In genomic region chr12:54358945-54359761, GRCh38 we compare ENCODE assay signal across 8 cellular contexts. TPM values are rescaled to one million over a fixed set of nuclear protein-coding genes. Genes with fewer than 3 reads are reported as not detected.
DNase-seq lines count a peak whose midpoint lies in the region; ATAC-seq and TF ChIP-seq lines count a peak whose summit lies in the region.

No MANE protein-coding gene starts in this region.

- no peaks in the 10 kb centered on the region for H3K36me3 ChIP-seq in SJSA1
- H3K36me3 ChIP-seq in testis (ENCODE audit: low read depth, missing control alignments) = no peaks in the 10 kb centered on the region

- WGBS in testis, 2 donors = 0% methylated on average over 36 to 40 of the region's 40 CpGs

- peak overlapping the region; percentile 78 for H3K27ac ChIP-seq in SJSA1
- peak overlapping the region; percentile 91 to 95 for H3K27ac ChIP-seq in testis

- peak; percentile 89 for DNase-seq in GM04503 (ENCODE audit: low read depth)
- DNase-seq in HFFc6 = peak; percentile 99
- DNase-seq in NAMALWA (ENCODE audit: low spot score) = peak; percentile 99
- peak; percentile 96 to 98 for DNase-seq in SJSA1 (ENCODE audit: low read depth in 1 of 2, low spot score in 2 of 2)
- peak; percentile 98 for DNase-seq in activated naive CD4-positive, alpha-beta T cell treated with anti-CD3 and anti-CD28 coated beads for 36 hours
- DNase-seq in glomerular visceral epithelial cell (ENCODE audit: extremely low spot score) = peak; percentile 99
- peak; percentile 81 for DNase-seq in omental fat pad (ENCODE audit: low spot score)
- peak; percentile 98 for DNase-seq in testis

- H3K4me3 ChIP-seq in SJSA1 (peak overlapping the region; percentile 43), testis (peak overlapping the region; percentile 60 to 70)

- H3K27ac Mint-ChIP-seq in HFFc6 = no peak overlapping the region
- H3K27ac Mint-ChIP-seq in activated naive CD4-positive, alpha-beta T cell treated with anti-CD3 and anti-CD28 coated beads for 36 hours = no peak overlapping the region

- no peak for TF ChIP-seq POLR2A in testis (IDR thresholded peaks at IDR 0.05)

- H3K9me3 ChIP-seq in SJSA1 (replicated peaks) = no peaks in the 10 kb centered on the region
- H3K9me3 ChIP-seq in testis = no peaks in the 10 kb centered on the region

- CTCF ChIA-PET in activated naive CD4-positive, alpha-beta T cell treated with anti-CD3 and anti-CD28 coated beads for 36 hours (lab: Charles Lee) = interaction anchor here (0.5 to 9.1 kb wide), 14 partner anchors 9 to 360 kb away, joined by 3 to 117 read pairs (median 4); partner anchors contain the start of gene COPZ1

- no peak for TF ChIP-seq CTCF in HFFc6 (IDR thresholded peaks at IDR 0.05)
- TF ChIP-seq CTCF in omental fat pad (IDR thresholded peaks at IDR 0.05) = no peak
- TF ChIP-seq CTCF in testis (IDR thresholded peaks at IDR 0.05) = no peak

- H3K9me3 Mint-ChIP-seq in HFFc6 = no peaks in the 10 kb centered on the region
- H3K9me3 Mint-ChIP-seq in activated naive CD4-positive, alpha-beta T cell treated with anti-CD3 and anti-CD28 coated beads for 36 hours = no peaks in the 10 kb centered on the region

- peaks cover 7% of the 10 kb centered on the region; the same call in 1 of the 2 replicates for H3K4me1 Mint-ChIP-seq in HFFc6 (ENCODE audit: low read depth)
- H3K4me1 Mint-ChIP-seq in activated naive CD4-positive, alpha-beta T cell treated with anti-CD3 and anti-CD28 coated beads for 36 hours (ENCODE audit: low read depth) = peaks cover 19% of the 10 kb centered on the region

- intact Hi-C loops in activated naive CD4-positive, alpha-beta T cell treated with anti-CD3 and anti-CD28 coated beads for 36 hours (cut with micrococcal nuclease) = loop anchor here (1.0 kb wide), 7 partner anchors 35 to 626 kb away; partner anchors contain the start of genes CBX5, HNRNPA1 and NCKAP1L
- intact Hi-C loops in testis (cut with DNase I; ENCODE audit: low total_unique reads) = no loop called here

- peak; percentile 94 for ATAC-seq in omental fat pad (ENCODE audit: low FRiP score)

- H3K36me3 Mint-ChIP-seq in HFFc6 (ENCODE audit: low read depth) = no peaks in the 10 kb centered on the region
- no peaks in the 10 kb centered on the region for H3K36me3 Mint-ChIP-seq in activated naive CD4-positive, alpha-beta T cell treated with anti-CD3 and anti-CD28 coated beads for 36 hours (ENCODE audit: low read depth)

- no peaks in the 10 kb centered on the region for H3K27me3 ChIP-seq in SJSA1 (replicated peaks)
- no peaks in the 10 kb centered on the region for H3K27me3 ChIP-seq in testis

- no peak overlapping the region for H3K4me3 Mint-ChIP-seq in HFFc6
- no peak overlapping the region for H3K4me3 Mint-ChIP-seq in activated naive CD4-positive, alpha-beta T cell treated with anti-CD3 and anti-CD28 coated beads for 36 hours

- H3K4me1 ChIP-seq in SJSA1 (replicated peaks) (peaks cover 29% of the 10 kb centered on the region), testis (peaks cover 49% of the 10 kb centered on the region)

- H3K27me3 Mint-ChIP-seq in HFFc6 (ENCODE audit: insufficient read depth) = peaks cover 7% of the 10 kb centered on the region
- H3K27me3 Mint-ChIP-seq in activated naive CD4-positive, alpha-beta T cell treated with anti-CD3 and anti-CD28 coated beads for 36 hours (ENCODE audit: low read depth) = no peaks in the 10 kb centered on the region

RNA-seq across cellular contexts. Expression of gene GPR84, which starts 5.1 kb away (rescaled TPM):
- not detected for total RNA-seq in HFFc6 (2021; fragmentation: NEBNext Ultra II Directional; extraction: Animal tissue kit (Norgen Biotek cat#: 25700))
- not detected in 2 replicates for total RNA-seq in SJSA1 (2014; rRNA removed; shearing (Covaris generic))
- 1 to 10 TPM; 1.2 TPM for total RNA-seq in activated naive CD4-positive, alpha-beta T cell treated with anti-CD3 and anti-CD28 coated beads for 36 hours
- total RNA-seq in omental fat pad (1 to 10 TPM in 3 of 4 donors, not detected in 1; 1.0 to 3.5 (median 2.9) TPM), testis (under 1 TPM in 1 of 2 donors, not detected in 1; 0.43 TPM)
- 0.58 TPM for polyA plus RNA-seq in testis (ENCODE audit: insufficient read depth, low read depth, low replicate concordance)

RNA-seq across cellular contexts. Expression of gene ZNF385A, which starts 25.4 kb away (rescaled TPM):
- total RNA-seq in HFFc6 (2021; fragmentation: NEBNext Ultra II Directional; extraction: Animal tissue kit (Norgen Biotek cat#: 25700)) = 1 to 10 TPM; 4.0 to 7.4 (median 6.1) TPM
- total RNA-seq in SJSA1 (2014; rRNA removed; shearing (Covaris generic)) = 0.31 and 0.42 TPM in 2 replicates
- 1 to 10 TPM in 1 of 2 experiments, under 1 TPM in 1; 0.93 to 1.1 TPM for total RNA-seq in activated naive CD4-positive, alpha-beta T cell treated with anti-CD3 and anti-CD28 coated beads for 36 hours
- total RNA-seq in omental fat pad (10 to 100 TPM in 3 of 4 donors, 1 to 10 TPM in 1; 9.5 to 36.3 (median 21.8) TPM), testis (1 to 10 TPM; 3.5 to 5.6 TPM)
- 10.9 TPM for polyA plus RNA-seq in testis (ENCODE audit: insufficient read depth, low read depth, low replicate concordance)

RNA-seq across cellular contexts. Expression of gene COPZ1, which starts 34.2 kb away (rescaled TPM):
- 100 to 1,000 TPM; 178 to 225 (median 200) TPM for total RNA-seq in HFFc6 (2021; fragmentation: NEBNext Ultra II Directional; extraction: Animal tissue kit (Norgen Biotek cat#: 25700))
- 106 and 191 TPM in 2 replicates for total RNA-seq in SJSA1 (2014; rRNA removed; shearing (Covaris generic))
- total RNA-seq in activated naive CD4-positive, alpha-beta T cell treated with anti-CD3 and anti-CD28 coated beads for 36 hours = 100 to 1,000 TPM in 1 of 2 experiments, 10 to 100 TPM in 1; 98.0 to 105 TPM
- total RNA-seq in omental fat pad = 100 to 1,000 TPM in 1 of 4 donors, 10 to 100 TPM in 3; 55.5 to 114 (median 81.8) TPM
- 10 to 100 TPM; 45.9 to 63.9 TPM for total RNA-seq in testis
- polyA plus RNA-seq in testis (ENCODE audit: insufficient read depth, low read depth, low replicate concordance) = 123 TPM

RNA-seq across cellular contexts. Expression of gene NFE2, which starts 58.3 kb away (rescaled TPM):
- total RNA-seq in HFFc6 (2021; fragmentation: NEBNext Ultra II Directional; extraction: Animal tissue kit (Norgen Biotek cat#: 25700)) = under 1 TPM; 0.21 to 0.59 (median 0.32) TPM
- not detected in 2 replicates for total RNA-seq in SJSA1 (2014; rRNA removed; shearing (Covaris generic))
- total RNA-seq in activated naive CD4-positive, alpha-beta T cell treated with anti-CD3 and anti-CD28 coated beads for 36 hours = not detected
- total RNA-seq in omental fat pad (10 to 100 TPM in 1 of 4 donors, 1 to 10 TPM in 2, under 1 TPM in 1; 0.72 to 16.9 (median 2.1) TPM), testis (1 to 10 TPM in 1 of 2 donors, under 1 TPM in 1; 0.94 to 1.9 TPM)
- polyA plus RNA-seq in testis (ENCODE audit: insufficient read depth, low read depth, low replicate concordance) = 2.6 TPM

RNA-seq across cellular contexts. Expression of gene ITGA5, which starts 59.9 kb away (rescaled TPM):
- total RNA-seq in HFFc6 (2021; fragmentation: NEBNext Ultra II Directional; extraction: Animal tissue kit (Norgen Biotek cat#: 25700)) = 100 to 1,000 TPM; 261 to 355 (median 329) TPM
- total RNA-seq in SJSA1 (2014; rRNA removed; shearing (Covaris generic)) = 78.9 and 99.4 TPM in 2 replicates
- total RNA-seq in activated naive CD4-positive, alpha-beta T cell treated with anti-CD3 and anti-CD28 coated beads for 36 hours = 10 to 100 TPM; 17.9 to 18.4 TPM
- total RNA-seq in omental fat pad = 100 to 1,000 TPM in 2 of 4 donors, 10 to 100 TPM in 2; 76.9 to 292 (median 118) TPM
- 10 to 100 TPM in 1 of 2 donors, 1 to 10 TPM in 1; 9.0 to 10.7 TPM for total RNA-seq in testis
- 16.3 TPM for polyA plus RNA-seq in testis (ENCODE audit: insufficient read depth, low read depth, low replicate concordance)

Comparison
In these comparisons a context has a peak if more than half of its experiments do, and no peak if none do; other contexts are left out.
1. Peak in every context shown above with its lines: DNase-seq, ATAC-seq, H3K4me3 ChIP-seq and H3K27ac ChIP-seq.